ENCODE assay signal across 35 cellular contexts in the genomic region with DNA sequence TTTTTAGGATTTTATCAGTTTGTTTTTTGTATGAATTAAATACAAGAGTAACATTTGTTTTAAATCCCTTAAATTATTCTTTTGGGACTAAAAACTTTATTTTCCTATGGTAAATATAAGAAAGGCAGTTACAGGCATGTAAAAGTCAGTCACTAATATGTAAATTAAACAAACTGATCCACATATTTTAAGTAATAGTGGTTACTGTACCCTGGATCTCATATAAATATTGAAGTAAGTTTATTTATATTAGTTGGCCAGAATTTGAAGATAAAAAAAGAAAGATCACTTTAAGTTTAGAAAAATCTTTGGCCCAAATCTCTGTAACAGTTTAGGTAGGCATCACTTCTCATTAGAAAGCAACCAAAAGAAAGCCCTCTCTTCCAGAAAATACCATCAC. TPM values are rescaled to one million over a fixed set of nuclear protein-coding genes. Genes with fewer than 3 reads are reported as not detected.
"Had no signal": no experiment of that assay in that cellular context is flagged by ENCODE, and none has a peak within 500 bp of the region (broad histone marks: within the 10 kb centered on the region; RNA-seq: fewer than 3 reads in every experiment).

No MANE protein-coding gene starts in this region.

- H3K36me3 ChIP-seq: adrenal gland, esophagus muscularis mucosa, WERI-Rb-1 had no signal

- H3K27ac ChIP-seq: adrenal gland, body of pancreas, esophagus muscularis mucosa, WERI-Rb-1 had no signal

- H3K9me3 ChIP-seq: adrenal gland, body of pancreas, esophagus muscularis mucosa had no signal

- H3K4me3 ChIP-seq: adrenal gland, body of pancreas, esophagus muscularis mucosa had no signal

- H3K27ac Mint-ChIP-seq: activated B cell treated with CpG ODN at 0.5 μM for 24 hours; activated CD4-positive, alpha-beta memory T cell treated with anti-CD3 and anti-CD28 coated beads for 36 hours; activated CD4-positive, alpha-beta T cell treated with anti-CD3 and anti-CD28 coated beads, Interleukin-2, amount 10 ng/mL, durations not matched to agents 24 days and 14 days; activated CD8-positive, alpha-beta memory T cell treated with anti-CD3 and anti-CD28 coated beads, Interleukin-2, amount 10 ng/mL, durations not matched to agents 7 days and 5 days; activated CD8-positive, alpha-beta T cell treated with anti-CD3 and anti-CD28 coated beads, Interleukin-2, amount 10 ng/mL, durations not matched to agents 7 days and 5 days; activated naive CD4-positive, alpha-beta T cell treated with anti-CD3 and anti-CD28 coated beads for 36 hours; activated naive CD4-positive, alpha-beta T cell treated with anti-CD3 and anti-CD28 coated beads, Interleukin-2, amount 50 U/mL, for 24 hours; activated naive CD8-positive, alpha-beta T cell treated with anti-CD3 and anti-CD28 coated beads for 36 hours; activated naive CD8-positive, alpha-beta T cell treated with anti-CD3 and anti-CD28 coated beads, Interleukin-2, amount 50 U/mL, for 24 hours; activated T-helper 1 cell treated with anti-CD3 and anti-CD28 coated beads, Interleukin-12 subunit alpha, Interleukin-12 subunit beta, Interleukin-2, Interleukin-4 antibody, amounts not matched to agents 30 ng/mL and 10 ng/mL and 1 ng/mL, durations not matched to agents 14 hours and 24 hours and 36 hours; activated T-helper 2 cell treated with anti-CD3 and anti-CD28 coated beads, Interferon-gamma antibody, Interleukin-2, Interleukin-4, amounts not matched to agents 10 μg/mL and 5 μg/mL and 100 μg/mL, durations not matched to agents 14 hours and 24 hours and 36 hours; T-helper 17 cell; T-helper 2 cell treated with Interferon-gamma antibody and Interleukin-4, amounts not matched to agents 5 μg/mL and 100 μg/mL, for 36 hours had no signal

- H3K9me3 Mint-ChIP-seq: activated B cell treated with CpG ODN at 0.5 μM for 24 hours; activated CD4-positive, alpha-beta memory T cell treated with anti-CD3 and anti-CD28 coated beads for 36 hours; activated CD4-positive, alpha-beta T cell treated with anti-CD3 and anti-CD28 coated beads, Interleukin-2, amount 10 ng/mL, durations not matched to agents 24 days and 14 days; activated naive CD4-positive, alpha-beta T cell treated with anti-CD3 and anti-CD28 coated beads for 36 hours; activated naive CD4-positive, alpha-beta T cell treated with anti-CD3 and anti-CD28 coated beads, Interleukin-2, amount 50 U/mL, for 24 hours; activated naive CD8-positive, alpha-beta T cell treated with anti-CD3 and anti-CD28 coated beads, Interleukin-2, amount 50 U/mL, for 24 hours; activated T-helper 1 cell treated with anti-CD3 and anti-CD28 coated beads, Interleukin-12 subunit alpha, Interleukin-12 subunit beta, Interleukin-2, Interleukin-4 antibody, amounts not matched to agents 30 ng/mL and 10 ng/mL and 1 ng/mL, durations not matched to agents 14 hours and 24 hours and 36 hours; activated T-helper 2 cell treated with anti-CD3 and anti-CD28 coated beads, Interferon-gamma antibody, Interleukin-2, Interleukin-4, amounts not matched to agents 10 μg/mL and 5 μg/mL and 100 μg/mL, durations not matched to agents 14 hours and 24 hours and 36 hours; T-helper 2 cell treated with Interferon-gamma antibody and Interleukin-4, amounts not matched to agents 5 μg/mL and 100 μg/mL, for 36 hours had no signal

- H3K4me1 Mint-ChIP-seq: activated B cell treated with CpG ODN at 0.5 μM for 24 hours; activated CD4-positive, alpha-beta T cell treated with anti-CD3 and anti-CD28 coated beads, Interleukin-2, amount 10 ng/mL, durations not matched to agents 24 days and 14 days; activated CD8-positive, alpha-beta memory T cell treated with anti-CD3 and anti-CD28 coated beads, Interleukin-2, amount 10 ng/mL, durations not matched to agents 7 days and 5 days; activated naive CD4-positive, alpha-beta T cell treated with anti-CD3 and anti-CD28 coated beads, Interleukin-2, amount 50 U/mL, for 24 hours; activated naive CD8-positive, alpha-beta T cell treated with anti-CD3 and anti-CD28 coated beads for 36 hours; activated naive CD8-positive, alpha-beta T cell treated with anti-CD3 and anti-CD28 coated beads, Interleukin-2, amount 50 U/mL, for 24 hours; T-helper 17 cell had no signal

- H3K27me3 ChIP-seq: adrenal gland, body of pancreas, esophagus muscularis mucosa had no signal

- H3K36me3 Mint-ChIP-seq: activated CD4-positive, alpha-beta memory T cell treated with anti-CD3 and anti-CD28 coated beads for 36 hours; activated CD8-positive, alpha-beta memory T cell treated with anti-CD3 and anti-CD28 coated beads, Interleukin-2, amount 10 ng/mL, durations not matched to agents 7 days and 5 days; activated naive CD8-positive, alpha-beta T cell treated with anti-CD3 and anti-CD28 coated beads for 36 hours had no signal

- FAIRE-seq: colon, endometrium, frontal cortex had no signal

- ATAC-seq: activated CD4-positive, CD25-positive, alpha-beta regulatory T cell treated with anti-CD3 and anti-CD28 coated beads, Interleukin-2, amount 50 U/mL, for 24 hours; activated CD8-positive, alpha-beta memory T cell treated with anti-CD3 and anti-CD28 coated beads, Interleukin-2, amount 10 ng/mL, durations not matched to agents 7 days and 5 days; activated CD8-positive, alpha-beta T cell treated with anti-CD3 and anti-CD28 coated beads, Interleukin-2, amount 10 ng/mL, durations not matched to agents 7 days and 5 days; activated naive CD8-positive, alpha-beta T cell treated with anti-CD3 and anti-CD28 coated beads, Interleukin-2, amount 50 U/mL, for 24 hours; body of pancreas; T-helper 17 cell had no signal

- H3K4me1 ChIP-seq: adrenal gland, body of pancreas had no signal

- DNase-seq: activated B cell treated with CpG ODN at 0.5 μM for 24 hours; activated CD4-positive, alpha-beta memory T cell treated with anti-CD3 and anti-CD28 coated beads for 36 hours; activated CD4-positive, alpha-beta T cell treated with anti-CD3 and anti-CD28 coated beads, Interleukin-2, amount 10 ng/mL, durations not matched to agents 24 days and 14 days; activated CD8-positive, alpha-beta memory T cell treated with anti-CD3 and anti-CD28 coated beads, Interleukin-2, amount 10 ng/mL, durations not matched to agents 7 days and 5 days; activated CD8-positive, alpha-beta memory T cell treated with anti-CD3 and anti-CD28 coated beads, Interleukin-2, amount 50 U/mL, for 4 hours; activated CD8-positive, alpha-beta T cell treated with anti-CD3 and anti-CD28 coated beads, Interleukin-2, amount 10 ng/mL, durations not matched to agents 7 days and 5 days; activated effector memory CD4-positive, alpha-beta T cell treated with anti-CD3 and anti-CD28 coated beads, Interleukin-2, amount 50 U/mL, for 16 hours; activated naive CD4-positive, alpha-beta T cell treated with anti-CD3 and anti-CD28 coated beads for 36 hours; activated naive CD8-positive, alpha-beta T cell treated with anti-CD3 and anti-CD28 coated beads for 36 hours; activated naive CD8-positive, alpha-beta T cell treated with anti-CD3 and anti-CD28 coated beads, Interleukin-2, amount 50 U/mL, for 24 hours; activated T-cell treated with anti-CD3 and anti-CD28 coated beads, Interleukin-2, amount 50 U/mL, for 1 hour; activated T-cell treated with anti-CD3 and anti-CD28 coated beads, Interleukin-2, amount 50 U/mL, for 48 hours; adrenal gland; amygdala; aorta; body of pancreas; caudate nucleus; effector CD8-positive, alpha-beta T cell; erythroblast; foreskin fibroblast; head of caudate nucleus; T-helper 1 cell; T-helper 17 cell; T1000; WERI-Rb-1 had no signal

- H3K4me3 Mint-ChIP-seq: activated B cell treated with CpG ODN at 0.5 μM for 24 hours; activated CD4-positive, alpha-beta memory T cell treated with anti-CD3 and anti-CD28 coated beads for 36 hours; activated CD4-positive, alpha-beta T cell treated with anti-CD3 and anti-CD28 coated beads, Interleukin-2, amount 10 ng/mL, durations not matched to agents 24 days and 14 days; activated CD8-positive, alpha-beta memory T cell treated with anti-CD3 and anti-CD28 coated beads, Interleukin-2, amount 10 ng/mL, durations not matched to agents 7 days and 5 days; activated CD8-positive, alpha-beta T cell treated with anti-CD3 and anti-CD28 coated beads, Interleukin-2, amount 10 ng/mL, durations not matched to agents 7 days and 5 days; activated naive CD4-positive, alpha-beta T cell treated with anti-CD3 and anti-CD28 coated beads for 36 hours; activated naive CD4-positive, alpha-beta T cell treated with anti-CD3 and anti-CD28 coated beads, Interleukin-2, amount 50 U/mL, for 24 hours; activated naive CD8-positive, alpha-beta T cell treated with anti-CD3 and anti-CD28 coated beads for 36 hours; activated naive CD8-positive, alpha-beta T cell treated with anti-CD3 and anti-CD28 coated beads, Interleukin-2, amount 50 U/mL, for 24 hours; activated T-helper 1 cell treated with anti-CD3 and anti-CD28 coated beads, Interleukin-12 subunit alpha, Interleukin-12 subunit beta, Interleukin-2, Interleukin-4 antibody, amounts not matched to agents 30 ng/mL and 10 ng/mL and 1 ng/mL, durations not matched to agents 14 hours and 24 hours and 36 hours; T-helper 17 cell; T-helper 2 cell treated with Interferon-gamma antibody and Interleukin-4, amounts not matched to agents 5 μg/mL and 100 μg/mL, for 36 hours had no signal

- H3K27me3 Mint-ChIP-seq: activated B cell treated with CpG ODN at 0.5 μM for 24 hours; activated CD4-positive, alpha-beta memory T cell treated with anti-CD3 and anti-CD28 coated beads for 36 hours; activated CD8-positive, alpha-beta memory T cell treated with anti-CD3 and anti-CD28 coated beads, Interleukin-2, amount 10 ng/mL, durations not matched to agents 7 days and 5 days; activated naive CD8-positive, alpha-beta T cell treated with anti-CD3 and anti-CD28 coated beads, Interleukin-2, amount 50 U/mL, for 24 hours; T-helper 17 cell had no signal

RNA-seq across cellular contexts. Expression of a gene that starts 45.8 kb away (rescaled TPM):
- total RNA-seq: activated B cell treated with CpG ODN at 0.5 μM for 24 hours; activated CD4-positive, alpha-beta memory T cell treated with anti-CD3 and anti-CD28 coated beads for 36 hours; activated CD4-positive, alpha-beta T cell treated with anti-CD3 and anti-CD28 coated beads, Interleukin-2, amount 10 ng/mL, durations not matched to agents 24 days and 14 days; activated CD8-positive, alpha-beta memory T cell treated with anti-CD3 and anti-CD28 coated beads for 36 hours; activated CD8-positive, alpha-beta memory T cell treated with anti-CD3 and anti-CD28 coated beads, Interleukin-2, amount 10 ng/mL, durations not matched to agents 7 days and 5 days; activated CD8-positive, alpha-beta T cell treated with anti-CD3 and anti-CD28 coated beads, Interleukin-2, amount 10 ng/mL, durations not matched to agents 7 days and 5 days; activated naive CD4-positive, alpha-beta T cell treated with anti-CD3 and anti-CD28 coated beads for 36 hours; activated naive CD8-positive, alpha-beta T cell treated with anti-CD3 and anti-CD28 coated beads for 36 hours; activated T-helper 1 cell treated with anti-CD3 and anti-CD28 coated beads, Interleukin-12 subunit alpha, Interleukin-12 subunit beta, Interleukin-2, Interleukin-4 antibody, amounts not matched to agents 30 ng/mL and 10 ng/mL and 1 ng/mL, durations not matched to agents 14 hours and 24 hours and 36 hours; activated T-helper 2 cell treated with anti-CD3 and anti-CD28 coated beads, Interferon-gamma antibody, Interleukin-2, Interleukin-4, amounts not matched to agents 10 μg/mL and 5 μg/mL and 100 μg/mL, durations not matched to agents 14 hours and 24 hours and 36 hours; T-helper 17 cell had no signal
